1 cellular context compared by ENCODE assay signal in the genomic region with DNA sequence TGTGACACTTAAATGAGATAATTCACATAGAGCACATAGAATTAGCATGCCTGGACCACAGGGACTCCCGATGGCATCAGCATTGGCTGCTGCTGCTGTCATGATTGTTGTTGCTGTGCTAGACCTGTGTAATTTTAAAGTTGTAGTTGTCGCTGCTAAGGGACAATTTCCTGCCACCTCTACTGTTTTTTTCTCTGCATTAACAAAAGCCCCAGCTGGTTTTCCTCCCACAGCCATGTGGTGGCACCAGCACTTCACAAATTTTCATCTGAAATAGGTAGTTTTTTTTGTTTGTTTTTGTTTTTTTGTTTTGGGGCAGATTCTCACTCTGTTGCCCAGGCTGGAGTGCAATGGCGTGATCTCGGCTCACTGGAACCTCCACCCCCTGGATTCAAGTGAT.
TF ChIP-seq lines count a peak whose summit lies in the region.

No MANE protein-coding gene starts in this region.

TF ChIP-seq in IMR-90, 13 proteins besides CTCF, POLR2A, EP300 and RAD21:
- TF ChIP-seq SMC3 (IDR thresholded peaks at IDR 0.05; ENCODE audit: low read depth, low read length): peak; percentile 20; the same call in 1 of the 2 replicates
- TF ChIP-seq, protein P1, sequence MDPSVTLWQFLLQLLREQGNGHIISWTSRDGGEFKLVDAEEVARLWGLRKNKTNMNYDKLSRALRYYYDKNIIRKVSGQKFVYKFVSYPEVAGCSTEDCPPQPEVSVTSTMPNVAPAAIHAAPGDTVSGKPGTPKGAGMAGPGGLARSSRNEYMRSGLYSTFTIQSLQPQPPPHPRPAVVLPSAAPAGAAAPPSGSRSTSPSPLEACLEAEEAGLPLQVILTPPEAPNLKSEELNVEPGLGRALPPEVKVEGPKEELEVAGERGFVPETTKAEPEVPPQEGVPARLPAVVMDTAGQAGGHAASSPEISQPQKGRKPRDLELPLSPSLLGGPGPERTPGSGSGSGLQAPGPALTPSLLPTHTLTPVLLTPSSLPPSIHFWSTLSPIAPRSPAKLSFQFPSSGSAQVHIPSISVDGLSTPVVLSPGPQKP (IDR thresholded peaks at IDR 0.05; ENCODE audit: borderline replicate concordance, low read depth, low read length): no peak
